27 cellular contexts compared by ENCODE assay signal in genomic region chr1:22920026-22920733, GRCh38. TPM values are rescaled to one million over a fixed set of nuclear protein-coding genes. Genes with fewer than 3 reads are reported as not detected.
"Had no signal": no experiment of that assay in that cellular context is flagged by ENCODE, and none has a peak within 500 bp of the region (broad histone marks: within the 10 kb centered on the region; RNA-seq: fewer than 3 reads in every experiment).

No MANE protein-coding gene starts in this region.

- H3K27ac ChIP-seq: neutrophil, right lobe of liver, suprapubic skin, thyroid gland had no signal

- H3K4me3 ChIP-seq: dorsolateral prefrontal cortex, heart right ventricle, mucosa of descending colon, right lobe of liver, suprapubic skin, thyroid gland had no signal

- ATAC-seq: esophagus mucosa; mucosa of descending colon; right lobe of liver; stimulated activated effector memory CD8-positive, alpha-beta T cell treated with anti-CD3 and anti-CD28 coated beads, Interleukin-12 subunit alpha, Interleukin-12 subunit beta, amount 100 ng/mL, for 72 hours; stimulated activated naive CD8-positive, alpha-beta T cell treated with anti-CD3 and anti-CD28 coated beads, Interleukin-15, Interleukin-2, amounts not matched to agents 100 U/mL and 50 U/mL, for 24 hours had no signal

- H3K4me1 ChIP-seq: right lobe of liver, thyroid gland had no signal

- H3K27ac Mint-ChIP-seq: natural killer cell; stimulated activated effector memory CD8-positive, alpha-beta T cell treated with anti-CD3 and anti-CD28 coated beads, Interleukin-12 subunit alpha, Interleukin-12 subunit beta, amount 100 ng/mL, for 72 hours; type B pancreatic cell had no signal

- H3K9me3 ChIP-seq: heart right ventricle, mucosa of descending colon, neutrophil, right lobe of liver, suprapubic skin, thyroid gland had no signal

- H3K27me3 ChIP-seq: dorsolateral prefrontal cortex, right lobe of liver, thyroid gland had no signal

- H3K36me3 Mint-ChIP-seq: natural killer cell; stimulated activated effector memory CD8-positive, alpha-beta T cell treated with anti-CD3 and anti-CD28 coated beads, Interleukin-12 subunit alpha, Interleukin-12 subunit beta, amount 100 ng/mL, for 72 hours; type B pancreatic cell had no signal

- FAIRE-seq: frontal cortex, islet of Langerhans, urothelium cell line had no signal

- DNase-seq: cortex of kidney; dorsolateral prefrontal cortex; effector CD8-positive, alpha-beta T cell; heart right ventricle; hypothalamus; mammary epithelial cell; mucosa of descending colon; natural killer cell; stimulated activated CD4-positive, alpha-beta T cell treated with anti-CD3 and anti-CD28 coated beads, Interleukin-4, amount 100 ng/mL, for 1 hour; stimulated activated CD8-positive, alpha-beta memory T cell treated with anti-CD3 and anti-CD28 coated beads, Interleukin-4, amount 100 ng/mL, for 48 hours; stimulated activated naive CD8-positive, alpha-beta T cell treated with anti-CD3 and anti-CD28 coated beads, Interleukin-15, Interleukin-2, amounts not matched to agents 100 U/mL and 50 U/mL, for 24 hours; thyroid gland had no signal

- H3K36me3 ChIP-seq: heart right ventricle, neutrophil, right lobe of liver, suprapubic skin, thyroid gland had no signal

- H3K9me3 Mint-ChIP-seq: natural killer cell; stimulated activated effector memory CD8-positive, alpha-beta T cell treated with anti-CD3 and anti-CD28 coated beads, Interleukin-12 subunit alpha, Interleukin-12 subunit beta, amount 100 ng/mL, for 72 hours; type B pancreatic cell had no signal

- H3K4me1 Mint-ChIP-seq: natural killer cell; stimulated activated effector memory CD8-positive, alpha-beta T cell treated with anti-CD3 and anti-CD28 coated beads, Interleukin-12 subunit alpha, Interleukin-12 subunit beta, amount 100 ng/mL, for 72 hours had no signal

- H3K4me3 Mint-ChIP-seq: natural killer cell; stimulated activated effector memory CD8-positive, alpha-beta T cell treated with anti-CD3 and anti-CD28 coated beads, Interleukin-12 subunit alpha, Interleukin-12 subunit beta, amount 100 ng/mL, for 72 hours; type B pancreatic cell had no signal

RNA-seq across cellular contexts. Expression of gene LACTBL1, which starts 52.5 kb away (rescaled TPM):
- total RNA-seq: esophagus mucosa, fibroblast of lung, frontal cortex, glomerular endothelial cell, heart right ventricle, lower leg skin, mammary epithelial cell, mucosa of descending colon, myocyte, natural killer cell, osteoblast, pulmonary artery endothelial cell, right lobe of liver, suprapubic skin, thyroid gland had no signal
